In the genomic region with DNA sequence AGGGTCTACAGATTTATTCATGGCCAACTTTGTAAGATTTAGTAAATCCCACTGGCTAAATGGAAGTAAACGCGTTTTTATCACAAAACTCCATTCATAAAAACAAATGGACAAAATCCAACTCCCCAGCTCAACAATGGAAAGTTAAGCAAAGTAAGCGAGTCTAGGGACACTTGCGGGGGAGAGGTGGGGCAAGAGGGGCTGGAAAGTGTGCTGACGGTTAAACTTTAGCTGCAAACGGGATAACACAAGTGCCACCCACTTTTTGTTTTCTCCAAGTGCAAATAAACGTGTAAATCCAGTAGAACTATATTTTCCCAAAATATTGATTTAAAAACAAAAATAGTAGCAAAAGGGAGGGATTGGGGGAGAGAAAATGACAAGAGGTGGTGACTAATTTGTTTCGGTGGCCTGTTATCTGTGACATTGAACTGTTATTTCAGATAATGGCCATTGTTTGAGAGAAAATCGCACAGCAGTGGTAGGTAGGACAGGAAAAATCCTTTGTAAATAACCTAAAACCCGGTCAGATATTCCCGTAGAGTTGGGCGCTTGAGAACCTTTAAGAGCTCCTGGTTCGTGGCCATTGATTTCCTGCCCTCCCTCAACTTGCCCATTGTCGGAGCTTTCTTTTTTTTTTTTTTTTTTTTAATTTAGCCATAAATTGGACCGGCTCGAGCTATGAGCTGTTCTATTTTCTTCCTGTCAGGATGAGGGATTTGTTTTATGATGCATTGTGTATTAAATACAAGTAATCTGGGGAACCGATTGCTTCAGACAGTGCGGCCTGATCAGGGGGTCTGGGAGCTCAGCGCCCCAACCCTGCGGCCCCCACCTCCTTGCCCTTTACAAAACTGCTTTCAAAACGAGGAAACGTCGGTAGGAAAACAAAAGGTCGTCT, we compare ENCODE assay signal across 8 cellular contexts.
DNase-seq lines count a peak whose midpoint lies in the region; ATAC-seq and TF ChIP-seq lines count a peak whose summit lies in the region.

No MANE protein-coding gene starts in this region.

- intact Hi-C loops in psoas muscle (cut with DNase I): loop anchor here (2.0 to 10.0 kb wide), 4 partner anchors 514 to 599 kb away; a partner anchor contains a TSS

- 21 to 30% (median 25%) methylated on average over 24 of the region's 24 CpGs for WGBS in psoas muscle, 3 donors

- no peak for TF ChIP-seq CTCF in psoas muscle (IDR thresholded peaks at IDR 0.05)

- H3K27me3 ChIP-seq in HUES6 (ENCODE audit: control insufficient read depth, insufficient read depth, low read length) (peaks cover 62% of the 10 kb centered on the region), psoas muscle (ENCODE audit: insufficient read depth in 3 of 3, low read length in 2 of 3) (peaks cover 12 to 58% (median 12%) of the 10 kb centered on the region in 3 donors)

- H3K4me3 ChIP-seq in HUES6 (ENCODE audit: low read depth, low read length) (peak overlapping the region; percentile 68), psoas muscle (peak overlapping the region; percentile 38)

- ATAC-seq in GM19397 (IDR thresholded peaks at IDR 0.05; ENCODE audit: unreplicated experiment) (peak; percentile 4), psoas muscle (peak in 3 of 4 donors; percentile 11 to 48 (median 21)), HG03135 (IDR thresholded peaks at IDR 0.05; ENCODE audit: unreplicated experiment) (no peak)

- TF ChIP-seq POLR2A in erythroblast (IDR thresholded peaks at IDR 0.05; ENCODE audit: low read length): no peak

- H3K27ac ChIP-seq in HUES6 (ENCODE audit: low read depth, low read length) (no peak overlapping the region), psoas muscle (peak overlapping the region; percentile 11), caudate nucleus (ENCODE audit: low read depth, low read length) (no peak overlapping the region)

- H3K9me3 ChIP-seq in HUES6 (ENCODE audit: control insufficient read depth, insufficient read depth, low read depth, low read length) (no peaks in the 10 kb centered on the region), psoas muscle (no peaks in the 10 kb centered on the region)

- no peak overlapping the region for H3K9ac ChIP-seq in HUES6 (ENCODE audit: low read length)

- H3K4me1 ChIP-seq in HUES6 (ENCODE audit: control insufficient read depth, insufficient read depth, low read length) (peaks cover 16% of the 10 kb centered on the region), psoas muscle (peaks cover 6% of the 10 kb centered on the region)

- DNase-seq in erythroblast (lab: John Stamatoyannopoulos, UW) (peak; percentile 27 to 37), psoas muscle (no peak), caudate nucleus (lab: John Stamatoyannopoulos, UW) (no peak)
- DNase-seq in stimulated activated naive CD4-positive, alpha-beta T cell (lab: John Stamatoyannopoulos, UW): no peak
- DNase-seq in stimulated activated CD4-positive, alpha-beta T cell treated with anti-CD3 and anti-CD28 coated beads, Interleukin-2, amount 100 ng/mL, for 48 hours: no peak

- H3K36me3 ChIP-seq in HUES6 (ENCODE audit: control insufficient read depth, insufficient read depth, low read length): no peaks in the 10 kb centered on the region
- no peaks in the 10 kb centered on the region for H3K36me3 ChIP-seq in psoas muscle (ENCODE audit: insufficient read depth in 1 of 2, low read depth in 1 of 2)

Comparison
In these comparisons a context has a peak if more than half of its experiments do, and no peak if none do; other contexts are left out.
1. DNase-seq: peak in erythroblast (2 of 2); none in psoas muscle (0 of 2), stimulated activated naive CD4-positive, alpha-beta T cell (0 of 6), stimulated activated CD4-positive, alpha-beta T cell treated with anti-CD3 and anti-CD28 coated beads, Interleukin-2, amount 100 ng/mL, for 48 hours (0 of 2) and caudate nucleus (0 of 61).